In genomic region chr1:236438614-236439013, GRCh38 we compare ENCODE assay signal across 30 cellular contexts. TPM values are rescaled to one million over a fixed set of nuclear protein-coding genes. Genes with fewer than 3 reads are reported as not detected.
"Had no signal": no experiment of that assay in that cellular context is flagged by ENCODE, and none has a peak within 500 bp of the region (broad histone marks: within the 10 kb centered on the region; RNA-seq: fewer than 3 reads in every experiment).

No MANE protein-coding gene starts in this region.

- H3K27ac ChIP-seq: colonic mucosa, coronary artery, dorsolateral prefrontal cortex, epithelial cell of prostate, esophagus muscularis mucosa, esophagus squamous epithelium, foreskin keratinocyte, gastrocnemius medialis, gastroesophageal sphincter, heart left ventricle, heart right ventricle, hepatocyte had no signal

- H3K27me3 Mint-ChIP-seq: dendritic cell treated with granulocyte-macrophage colony-stimulating factor and Interleukin-4, amounts not matched to agents 40 ng/mL and 50 ng/mL, for 4 days; effector memory CD8-positive, alpha-beta T cell had no signal

- DNase-seq: colonic mucosa; cortex of kidney; dermis blood vessel endothelial cell; dorsolateral prefrontal cortex; effector CD4-positive, alpha-beta T cell; effector CD8-positive, alpha-beta T cell; effector memory CD4-positive, alpha-beta T cell; effector memory CD8-positive, alpha-beta T cell; erythroblast; esophagus squamous epithelium; foreskin fibroblast; foreskin keratinocyte; foreskin melanocyte; gastrocnemius medialis; glutamatergic neuron; heart left ventricle; heart right ventricle had no signal

- FAIRE-seq: colon, endometrium, endothelial cell of umbilical vein, frontal cortex had no signal

- ATAC-seq: effector memory CD8-positive, alpha-beta T cell; esophagus mucosa; foreskin keratinocyte; gastrocnemius medialis; gastroesophageal sphincter; heart left ventricle; heart right ventricle had no signal

- H3K27ac Mint-ChIP-seq: dendritic cell treated with granulocyte-macrophage colony-stimulating factor and Interleukin-4, amounts not matched to agents 40 ng/mL and 50 ng/mL, for 4 days; effector memory CD8-positive, alpha-beta T cell had no signal

- H2AFZ ChIP-seq: hepatocyte had no signal

- H3K27me3 ChIP-seq: colonic mucosa, dorsolateral prefrontal cortex, esophagus muscularis mucosa, esophagus squamous epithelium, foreskin keratinocyte, gastrocnemius medialis, gastroesophageal sphincter, heart left ventricle, heart right ventricle, hepatocyte had no signal

- H3K4me1 ChIP-seq: colonic mucosa, esophagus muscularis mucosa, esophagus squamous epithelium, foreskin keratinocyte, gastrocnemius medialis, gastroesophageal sphincter, heart left ventricle, heart right ventricle had no signal

- H3K36me3 ChIP-seq: colonic mucosa, esophagus muscularis mucosa, gastrocnemius medialis, gastroesophageal sphincter, heart left ventricle, heart right ventricle had no signal

- H3K9me3 ChIP-seq: colonic mucosa, esophagus muscularis mucosa, esophagus squamous epithelium, gastrocnemius medialis had no signal

- H3K4me3 ChIP-seq: colonic mucosa, coronary artery, dorsolateral prefrontal cortex, esophagus muscularis mucosa, esophagus squamous epithelium, gastrocnemius medialis, gastroesophageal sphincter, heart left ventricle, heart right ventricle, hepatocyte had no signal

- H3K79me2 ChIP-seq: hepatocyte had no signal

- H3K4me3 Mint-ChIP-seq: dendritic cell treated with granulocyte-macrophage colony-stimulating factor and Interleukin-4, amounts not matched to agents 40 ng/mL and 50 ng/mL, for 4 days; effector memory CD8-positive, alpha-beta T cell had no signal

- H3K4me2 ChIP-seq: hepatocyte had no signal

- H3K9me3 Mint-ChIP-seq: dendritic cell treated with granulocyte-macrophage colony-stimulating factor and Interleukin-4, amounts not matched to agents 40 ng/mL and 50 ng/mL, for 4 days; effector memory CD8-positive, alpha-beta T cell had no signal

RNA-seq across cellular contexts. Expression of gene EDARADD, which starts 44.5 kb away (rescaled TPM):
- total RNA-seq: dermis blood vessel endothelial cell, endothelial cell of umbilical vein, fibroblast of lung, gastrocnemius medialis, glomerular endothelial cell had no signal
- polyA plus RNA-seq: endothelial cell of umbilical vein, fibroblast of lung had no signal
